23 cellular contexts compared by ENCODE assay signal in the genomic region with DNA sequence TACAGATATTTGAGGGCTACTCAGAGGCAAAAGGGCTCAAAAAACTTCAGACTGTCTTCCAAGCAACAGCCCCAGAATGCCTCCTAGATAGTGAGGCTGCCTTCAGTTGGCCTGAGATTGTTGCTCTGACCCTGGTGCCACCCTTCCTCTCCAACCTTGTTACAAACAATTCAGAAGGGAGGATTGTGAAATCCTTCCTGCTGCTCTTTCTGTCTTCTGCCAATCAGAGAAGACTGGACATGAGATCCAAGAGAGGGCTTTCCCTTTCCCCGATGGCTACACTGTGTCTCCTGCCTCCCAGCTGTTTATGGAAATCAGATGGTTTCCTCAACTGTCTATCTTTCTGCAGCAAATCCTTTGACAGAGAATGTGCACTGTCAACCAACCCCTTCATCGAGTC.
"Had no signal": no experiment of that assay in that cellular context is flagged by ENCODE, and none has a peak within 500 bp of the region (broad histone marks: within the 10 kb centered on the region; RNA-seq: fewer than 3 reads in every experiment).

No MANE protein-coding gene starts in this region.

- H3K27ac ChIP-seq: breast epithelium, foreskin keratinocyte, hepatocyte, neutrophil, parathyroid adenoma, skin epidermis, suprapubic skin, transverse colon had no signal

- H3K9me3 ChIP-seq: neutrophil, transverse colon had no signal

- H3K27me3 ChIP-seq: breast epithelium, foreskin keratinocyte, hepatocyte, neutrophil, suprapubic skin, transverse colon had no signal

- H3K36me3 ChIP-seq: breast epithelium, neutrophil, suprapubic skin, transverse colon had no signal

- DNase-seq: activated B cell treated with CpG ODN at 0.5 μM for 24 hours; activated CD4-positive, alpha-beta T cell treated with anti-CD3 and anti-CD28 coated beads, Interleukin-2, amount 10 ng/mL, durations not matched to agents 24 days and 14 days; activated CD8-positive, alpha-beta T cell treated with anti-CD3 and anti-CD28 coated beads, Interleukin-2, amount 10 ng/mL, durations not matched to agents 7 days and 5 days; activated naive CD4-positive, alpha-beta T cell treated with anti-CD3 and anti-CD28 coated beads for 36 hours; activated T-cell treated with anti-CD3 and anti-CD28 coated beads, Interleukin-2, amount 50 U/mL, for 4 hours; cerebellar nuclear complex; effector CD8-positive, alpha-beta T cell; foreskin keratinocyte; left cardiac atrium; natural killer cell; retina; stimulated activated CD4-positive, alpha-beta T cell treated with anti-CD3 and anti-CD28 coated beads, Interleukin-15, amount 100 ng/mL, for 24 hours; stimulated activated CD4-positive, alpha-beta T cell treated with anti-CD3 and anti-CD28 coated beads, Interleukin-4, amount 100 ng/mL, for 1 hour; stimulated activated naive CD8-positive, alpha-beta T cell treated with anti-CD3 and anti-CD28 coated beads, Interleukin-15, amount 100 ng/mL, for 72 hours; T-helper 1 cell; T-helper 9 cell; transverse colon had no signal

- H3K4me1 ChIP-seq: breast epithelium, foreskin keratinocyte, parathyroid adenoma, transverse colon had no signal

- H3K4me3 ChIP-seq: breast epithelium, hepatocyte, skin epidermis, suprapubic skin, transverse colon had no signal

- ATAC-seq: activated CD8-positive, alpha-beta T cell treated with anti-CD3 and anti-CD28 coated beads, Interleukin-2, amount 10 ng/mL, durations not matched to agents 7 days and 5 days; activated T-cell treated with anti-CD3 and anti-CD28 coated beads, Interleukin-2, amount 50 U/mL, for 4 hours; foreskin keratinocyte; left cardiac atrium; natural killer cell; stimulated activated naive CD8-positive, alpha-beta T cell treated with anti-CD3 and anti-CD28 coated beads, Interleukin-15, amount 100 ng/mL, for 72 hours had no signal
